ENCODE assay signal across 13 cellular contexts in genomic region chr18:51867767-51868166, GRCh38.
DNase-seq lines count a peak whose midpoint lies in the region; ATAC-seq, FAIRE-seq and TF ChIP-seq lines count a peak whose summit lies in the region.
"Had no signal": no experiment of that assay in that cellular context is flagged by ENCODE, and none has a peak within 500 bp of the region (broad histone marks: within the 10 kb centered on the region; RNA-seq: fewer than 3 reads in every experiment).

No MANE protein-coding gene starts in this region.

- no peak for TF ChIP-seq RAD21 in GM12878 (IDR thresholded peaks at IDR 0.05; ENCODE audit: insufficient read depth, low read depth, low read length)

- no peak overlapping the region for H3K23ac ChIP-seq in mesenchymal stem cell (ENCODE audit: low read length in 2 of 2)

- POLR2A ChIA-PET in GM12878 (lab: Charles Lee), result interaction anchor here (0.5 kb wide), 1 partner anchor 198 kb away, joined by 5 read pairs; no protein-coding TSS in a partner anchor

- no peak overlapping the region for H3K4ac ChIP-seq in mesenchymal stem cell (ENCODE audit: low read depth in 1 of 2, low read length in 2 of 2)

- H3K4me2 ChIP-seq in GM12878 (ENCODE audit: control insufficient read depth, insufficient read depth), result no peak overlapping the region
- no peak overlapping the region for H3K4me2 ChIP-seq in mesenchymal stem cell (ENCODE audit: low read length, poor library complexity, severe bottlenecking)

- no peak overlapping the region for H3K9ac ChIP-seq in GM12878 (ENCODE audit: control insufficient read depth, insufficient read depth, low read length)
- H3K9ac ChIP-seq in mesenchymal stem cell (ENCODE audit: low read length), result no peak overlapping the region

- H3K27ac ChIP-seq in GM12878 (ENCODE audit: control insufficient read depth, insufficient read depth) (no peak overlapping the region), mesenchymal stem cell (ENCODE audit: low read length, poor library complexity, severe bottlenecking) (no peak overlapping the region), WERI-Rb-1 (no peak overlapping the region), right atrium auricular region (no peak overlapping the region)
- H3K27ac ChIP-seq: esophagus squamous epithelium had no signal

- TF ChIP-seq CTCF in GM12865 (IDR thresholded peaks at IDR 0.05; ENCODE audit: insufficient read depth, low read depth, low read length, missing control alignments), result no peak
- no peak for TF ChIP-seq CTCF in GM12878 (IDR thresholded peaks at IDR 0.05 in 2 of 3, conservative IDR thresholded peaks at IDR 0.05 in 1 of 3; ENCODE audit: control insufficient read depth in 2 of 3, extremely low read depth in 1 of 3, insufficient read depth in 1 of 3, low read depth in 3 of 3, low read length in 3 of 3)
- no peak for TF ChIP-seq CTCF in WERI-Rb-1 (IDR thresholded peaks at IDR 0.05; ENCODE audit: low read depth, low read length)
- no peak for TF ChIP-seq CTCF in right atrium auricular region (IDR thresholded peaks at IDR 0.05)

- no peak for ATAC-seq in GM12878

- no peak overlapping the region for H2BK12ac ChIP-seq in mesenchymal stem cell (ENCODE audit: low read length in 2 of 2)

- SMC1A ChIA-PET in GM12878 (lab: Charles Lee; ENCODE audit: uncharacterized antibody, unreplicated experiment), result interaction anchor here (1.3 to 1.8 kb wide), 2 partner anchors 105 to 199 kb away, joined by 3 to 5 read pairs; no protein-coding TSS in a partner anchor

- RAD21 ChIA-PET in GM12878 (lab: Charles Lee; ENCODE audit: unreplicated experiment), result no interaction called here

- no peak overlapping the region for H4K8ac ChIP-seq in mesenchymal stem cell (ENCODE audit: low read length)

- H3K36me3 ChIP-seq in GM12878 (ENCODE audit: control insufficient read depth in 2 of 2, insufficient read depth in 2 of 2, low read length in 1 of 2), result no peaks in the 10 kb centered on the region
- H3K36me3 ChIP-seq in mesenchymal stem cell (ENCODE audit: control insufficient read depth in 1 of 2, insufficient read depth in 2 of 2, low read depth in 1 of 2, low read length in 2 of 2), result no peaks in the 10 kb centered on the region
- H3K36me3 ChIP-seq in WERI-Rb-1, result no peaks in the 10 kb centered on the region
- H3K36me3 ChIP-seq in right atrium auricular region, result no peaks in the 10 kb centered on the region
- H3K36me3 ChIP-seq: esophagus squamous epithelium had no signal

- no peak overlapping the region for H3K4me3 ChIP-seq in GM12865 (ENCODE audit: low read depth, low read length)
- H3K4me3 ChIP-seq in GM12878, result no peak overlapping the region
- no peak overlapping the region for H3K4me3 ChIP-seq in mesenchymal stem cell (ENCODE audit: insufficient read depth in 1 of 2, low read depth in 1 of 2, low read length in 2 of 2)
- H3K4me3 ChIP-seq in WERI-Rb-1 (ENCODE audit: low read depth, low read length), result no peak overlapping the region
- no peak overlapping the region for H3K4me3 ChIP-seq in right atrium auricular region
- H3K4me3 ChIP-seq: esophagus squamous epithelium had no signal

- no peaks in the 10 kb centered on the region for H3K4me1 ChIP-seq in GM12878 (ENCODE audit: control insufficient read depth, insufficient read depth, low read length)
- H3K4me1 ChIP-seq in mesenchymal stem cell (ENCODE audit: control insufficient read depth, insufficient read depth, low read depth, low read length), result no peaks in the 10 kb centered on the region
- no peaks in the 10 kb centered on the region for H3K4me1 ChIP-seq in right atrium auricular region
- H3K4me1 ChIP-seq: esophagus squamous epithelium had no signal

- H3K27me3 ChIP-seq in GM12878 (replicated peaks in 1 of 2; ENCODE audit: control insufficient read depth in 2 of 2, insufficient read depth in 2 of 2, low read length in 1 of 2) (no peaks in the 10 kb centered on the region), mesenchymal stem cell (ENCODE audit: control insufficient read depth in 1 of 2, insufficient read depth in 1 of 2, low read length in 2 of 2) (no peaks in the 10 kb centered on the region), WERI-Rb-1 (ENCODE audit: insufficient read depth, low read depth, severe bottlenecking) (no peaks in the 10 kb centered on the region), right atrium auricular region (no peaks in the 10 kb centered on the region)
- H3K27me3 ChIP-seq: esophagus squamous epithelium had no signal

- no peak overlapping the region for H2AK5ac ChIP-seq in mesenchymal stem cell (ENCODE audit: low read length, severe bottlenecking)

- H2AFZ ChIP-seq in GM12878 (ENCODE audit: control insufficient read depth, low read depth, low read length) (no peak overlapping the region), mesenchymal stem cell (ENCODE audit: low read depth, low read length) (no peak overlapping the region)

- intact Hi-C loops in GM12878 (cut with micrococcal nuclease; ENCODE audit: unreplicated experiment), result no loop called here

- no peak for TF ChIP-seq EP300 in GM12878 (IDR thresholded peaks at IDR 0.05; ENCODE audit: borderline replicate concordance in 1 of 2, control insufficient read depth in 1 of 2, low read depth in 2 of 2, low read length in 2 of 2)

- in situ Hi-C loops in GM12878 (cut with MboI), result no loop called here

- no peak overlapping the region for H3K14ac ChIP-seq in mesenchymal stem cell (ENCODE audit: low read length in 2 of 2)

- no peaks in the 10 kb centered on the region for H4K20me1 ChIP-seq in GM12878 (ENCODE audit: control insufficient read depth, insufficient read depth)

- no peak overlapping the region for H3K18ac ChIP-seq in mesenchymal stem cell (ENCODE audit: low read depth in 1 of 2, low read length in 2 of 2)

- H3K9me3 ChIP-seq in GM12878 (replicated peaks; ENCODE audit: control insufficient read depth, insufficient read depth, low read length) (no peaks in the 10 kb centered on the region; the same call in 2 of the 3 replicates), mesenchymal stem cell (ENCODE audit: control insufficient read depth, low read length) (peaks cover 11% of the 10 kb centered on the region), WERI-Rb-1 (ENCODE audit: severe bottlenecking) (peaks cover 12% of the 10 kb centered on the region), right atrium auricular region (no peaks in the 10 kb centered on the region)

- no peak overlapping the region for H4K91ac ChIP-seq in mesenchymal stem cell (ENCODE audit: low read length)

- H2BK15ac ChIP-seq in mesenchymal stem cell (ENCODE audit: low read depth, poor library complexity, severe bottlenecking), result no peak overlapping the region

- no TSS peak for BruUV-seq in GM12878 (replicated peaks; lab: Mats Ljungman, UMichigan)

- no peak overlapping the region for H2BK5ac ChIP-seq in mesenchymal stem cell (ENCODE audit: low read depth, low read length, poor library complexity, severe bottlenecking)

- TF ChIP-seq POLR2A in GM12878 (IDR thresholded peaks at IDR 0.05; ENCODE audit: low read depth, low read length), result no peak

- FAIRE-seq in GM12878 (lab: Jason Lieb, UNC), result no peak

- CTCF ChIA-PET in GM12878 (lab: Yijun Ruan, JAX), result interaction anchor here (0.6 to 1.1 kb wide), 3 partner anchors 9 to 215 kb away, joined by 3 read pairs; no protein-coding TSS in a partner anchor

- H2BK120ac ChIP-seq in mesenchymal stem cell (ENCODE audit: low read depth, low read length), result no peak overlapping the region

- DNase-seq in GM12865 (ENCODE audit: low read depth) (peak; percentile 21), HT-29 (ENCODE audit: low spot score) (peak; percentile 11), GM12878 (ENCODE audit: low read depth, low spot score) (no peak), mesenchymal stem cell (peak; percentile 1), glomerular visceral epithelial cell (ENCODE audit: extremely low spot score) (no peak), WERI-Rb-1 (no peak), right atrium auricular region (ENCODE audit: low spot score) (no peak)
- DNase-seq: activated CD4-positive, alpha-beta memory T cell treated with anti-CD3 and anti-CD28 coated beads for 36 hours; activated effector memory CD4-positive, alpha-beta T cell treated with Interleukin-2 at 50 U/mL for 16 hours; cerebellar nuclear complex; esophagus squamous epithelium; islet precursor cell; KBM-7 had no signal

- no peaks in the 10 kb centered on the region for H3K79me2 ChIP-seq in GM12878 (ENCODE audit: control insufficient read depth, insufficient read depth, low read length)

- H3K79me1 ChIP-seq in mesenchymal stem cell (replicated peaks; ENCODE audit: low read length, poor library complexity, severe bottlenecking), result no peaks in the 10 kb centered on the region

TF ChIP-seq in GM12878, 131 proteins besides CTCF, POLR2A, EP300 and RAD21:
- peak; percentile 81 for TF ChIP-seq REST (IDR thresholded peaks at IDR 0.05; ENCODE audit: low read depth, low read length)
- TF ChIP-seq ZNF274 (IDR thresholded peaks at IDR 0.05; ENCODE audit: insufficient read depth, insufficient read length), result no peak

Comparison
In these comparisons a context has a peak if more than half of its experiments do, and no peak if none do; other contexts are left out.
1. DNase-seq: peak in GM12865 (single experiment), HT-29 (single experiment) and mesenchymal stem cell (single experiment); none in GM12878 (single experiment), glomerular visceral epithelial cell (single experiment), WERI-Rb-1 (single experiment) and right atrium auricular region (single experiment).